21 cellular contexts compared by ENCODE assay signal in genomic region chr6:80465513-80465912, GRCh38.
"Had no signal": no experiment of that assay in that cellular context is flagged by ENCODE, and none has a peak within 500 bp of the region (broad histone marks: within the 10 kb centered on the region; RNA-seq: fewer than 3 reads in every experiment).

No MANE protein-coding gene starts in this region.

- DNase-seq: Kasumi-1, MM.1S, NCI-H1092 treated with DMSO at 0.1 percent for 48 hours, NCI-H1436, NCI-H187, NCI-H2029, NCI-H2081 treated with DMSO at 0.1 percent for 48 hours, NCI-H2171, NCI-H345, NCI-H446 treated with DMSO at 0.1 percent for 48 hours, NCI-H524, NCI-H526 treated with DMSO at 0.1 percent for 48 hours, NCI-H748 treated with DMSO at 0.1 percent for 48 hours, PC-3, SHP77 treated with DMSO at 0.1 percent for 48 hours, SJCRH30 had no signal

- H3K4me3 ChIP-seq: K562, SJCRH30 had no signal

- H3K27me3 ChIP-seq: SJCRH30 had no signal

- H3K4me1 ChIP-seq: SJCRH30 had no signal

- H3K4me2 ChIP-seq: KMS-11 had no signal

- ATAC-seq: K562, Panc1, PC-3, Right ventricle myocardium inferior, SK-N-SH treated with all-trans-retinoic acid at 6 μM for 48 hours had no signal

- FAIRE-seq: K562 had no signal

- H3K9ac ChIP-seq: KMS-11 had no signal

- H3K27ac ChIP-seq: KMS-11, SJCRH30 had no signal

- H3K9me3 ChIP-seq: SJCRH30 had no signal

- H3K36me3 ChIP-seq: SJCRH30 had no signal
